Comparison of ENCODE assay signal across 1 cellular context in genomic region chrX:6708676-6709075, GRCh38.
TF ChIP-seq lines count a peak whose summit lies in the region.

No MANE protein-coding gene starts in this region.

TF ChIP-seq in GM23338, 12 proteins besides CTCF, POLR2A, EP300 and RAD21 (continued from another document):
- TF ChIP-seq ZNF462 (CRISPR knock-in tag; IDR thresholded peaks at IDR 0.05) (no peak), STAT1 (IDR thresholded peaks at IDR 0.05; ENCODE audit: unreplicated experiment) (no peak)
